9 cellular contexts compared by ENCODE assay signal in the genomic region with DNA sequence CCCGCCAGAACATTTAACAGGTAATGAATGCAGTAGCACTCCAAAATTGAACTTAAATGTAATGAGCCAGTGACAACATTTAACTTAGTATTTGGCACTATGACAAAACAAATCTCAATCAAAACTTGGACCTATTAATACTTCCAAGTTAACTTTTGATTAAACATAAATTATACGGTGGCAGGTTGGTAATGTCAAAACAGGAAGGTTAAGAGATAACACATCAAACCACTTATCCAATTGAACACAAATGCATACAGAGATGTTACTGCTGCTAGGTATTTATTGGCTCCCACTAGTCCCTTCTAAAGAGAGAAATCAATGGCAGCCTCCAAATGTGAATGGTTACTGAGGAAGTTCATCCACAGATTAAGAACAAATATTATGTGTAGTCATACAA. TPM values are rescaled to one million over a fixed set of nuclear protein-coding genes. Genes with fewer than 3 reads are reported as not detected.
DNase-seq lines count a peak whose midpoint lies in the region; ATAC-seq, FAIRE-seq and TF ChIP-seq lines count a peak whose summit lies in the region.
"Had no signal": no experiment of that assay in that cellular context is flagged by ENCODE, and none has a peak within 500 bp of the region (broad histone marks: within the 10 kb centered on the region; RNA-seq: fewer than 3 reads in every experiment).

No MANE protein-coding gene starts in this region.

- peaks cover 49% of the 10 kb centered on the region for H3K4me1 ChIP-seq in CD8-positive, alpha-beta memory T cell (ENCODE audit: insufficient read depth, low read length)
- peaks cover 14 to 26% (median 24%) of the 10 kb centered on the region in 3 donors for H3K4me1 ChIP-seq in pancreas

- 3 to 4% methylated on average over 2 of the region's 2 CpGs for WGBS in pancreas, 2 donors

- POLR2A ChIA-PET in CD8-positive, alpha-beta memory T cell (lab: Charles Lee) = no interaction called here

- TF ChIP-seq CTCF in NB4 (IDR thresholded peaks at IDR 0.05; ENCODE audit: low read depth, low read length) (no peak), pancreas (IDR thresholded peaks at IDR 0.05) (no peak)

- no peak for DNase-seq in CD8-positive, alpha-beta memory T cell
- DNase-seq in NB4 (ENCODE audit: low read depth) (peak; percentile 13), erythroblast (lab: John Stamatoyannopoulos, UW) (peak; percentile 20 to 41), pancreas (no peak), head of caudate nucleus (no peak), LoVo (ENCODE audit: low spot score) (no peak)
- DNase-seq: stimulated activated naive CD4-positive, alpha-beta T cell treated with Interleukin-2 at 50 U/mL for 16 hours had no signal

- H3K27ac ChIP-seq in CD8-positive, alpha-beta memory T cell (ENCODE audit: low read depth, low read length) = no peak overlapping the region
- no peak overlapping the region for H3K27ac ChIP-seq in pancreas

- peaks cover 0 to 14% (median 3%) of the 10 kb centered on the region in 3 donors for H3K36me3 Mint-ChIP-seq in CD8-positive, alpha-beta memory T cell

- no peaks in the 10 kb centered on the region for H3K27me3 ChIP-seq in CD8-positive, alpha-beta memory T cell (ENCODE audit: insufficient read depth, low read length, poor library complexity, severe bottlenecking)
- no peaks in the 10 kb centered on the region for H3K27me3 ChIP-seq in pancreas

- H3K9me3 Mint-ChIP-seq in CD8-positive, alpha-beta memory T cell = no peaks in the 10 kb centered on the region

- peaks cover 27 to 31% (median 29%) of the 10 kb centered on the region in 3 donors for H3K4me1 Mint-ChIP-seq in CD8-positive, alpha-beta memory T cell

- H3K4me3 ChIP-seq in CD8-positive, alpha-beta memory T cell (ENCODE audit: low read length) = peak overlapping the region; percentile 91
- H3K4me3 ChIP-seq in NB4 (ENCODE audit: low read depth, low read length) (peak overlapping the region; percentile 95), pancreas (peak overlapping the region in 3 of 4 donors; percentile 61 to 83 (median 79))

- H3K27ac Mint-ChIP-seq in CD8-positive, alpha-beta memory T cell = no peak overlapping the region

- no peaks in the 10 kb centered on the region for H3K27me3 Mint-ChIP-seq in CD8-positive, alpha-beta memory T cell

- FAIRE-seq in pancreas (lab: Jason Lieb, UNC) = no peak

- ATAC-seq in pancreas (no peak), GM21381 (IDR thresholded peaks at IDR 0.05; ENCODE audit: unreplicated experiment) (no peak), GM18907 (IDR thresholded peaks at IDR 0.05; ENCODE audit: unreplicated experiment) (no peak)

- CTCF ChIA-PET in CD8-positive, alpha-beta memory T cell (lab: Charles Lee) = interaction anchor here (1.0 kb wide), 1 partner anchor 201 kb away, joined by 4 read pairs; no protein-coding TSS in a partner anchor

- no peaks in the 10 kb centered on the region for H3K36me3 ChIP-seq in CD8-positive, alpha-beta memory T cell (ENCODE audit: insufficient read depth, low read length)
- no peaks in the 10 kb centered on the region for H3K36me3 ChIP-seq in pancreas

- TF ChIP-seq POLR2A in NB4 (IDR thresholded peaks at IDR 0.05; ENCODE audit: extremely low read depth, insufficient read length) = no peak
- no peak for TF ChIP-seq POLR2A in erythroblast (IDR thresholded peaks at IDR 0.05; ENCODE audit: low read length)

- H3K9me3 ChIP-seq in CD8-positive, alpha-beta memory T cell (ENCODE audit: low read length) = no peaks in the 10 kb centered on the region
- no peaks in the 10 kb centered on the region for H3K9me3 ChIP-seq in pancreas

- intact Hi-C loops in pancreas (cut with DNase I) (no loop called here), head of caudate nucleus (cut with DNase I) (loop anchor here (10.0 kb wide), 1 partner anchor 628 kb away; a partner anchor contains a TSS)

- H3K4me3 Mint-ChIP-seq in CD8-positive, alpha-beta memory T cell = no peak overlapping the region

RNA-seq across cellular contexts. Expression of a gene that starts 1.8 kb away (rescaled TPM):
- total RNA-seq in CD8-positive, alpha-beta memory T cell = 10 to 100 TPM; 35.7 to 38.0 TPM
- polyA plus RNA-seq in CD8-positive, alpha-beta memory T cell = 20.0 TPM
- total RNA-seq in pancreas = 10 to 100 TPM in 5 of 6 donors, 1 to 10 TPM in 1; 9.6 to 20.7 (median 13.6) TPM
- 1 to 10 TPM; 4.4 to 5.7 TPM for polyA plus RNA-seq in pancreas

Comparison
In these comparisons a context has a peak if more than half of its experiments do, and no peak if none do; other contexts are left out.
1. DNase-seq: peak in NB4 (single experiment) and erythroblast (2 of 2); none in CD8-positive, alpha-beta memory T cell (0 of 5), pancreas (0 of 6), head of caudate nucleus (0 of 42) and LoVo (single experiment).
2. Peak in every context shown above with its lines, with median percentiles within 50 percentile points of each other: H3K4me3 ChIP-seq.